Comparison of ENCODE assay signal across 18 cellular contexts in genomic region chr5:116959843-116960242, GRCh38.
A peak's percentile ranks its signal among the peaks of the same experiment; 100 is the strongest.
DNase-seq lines count a peak whose midpoint lies in the region; ATAC-seq lines count a peak whose summit lies in the region.
"Had no signal": no experiment of that assay in that cellular context is flagged by ENCODE, and none has a peak within 500 bp of the region (broad histone marks: within the 10 kb centered on the region; RNA-seq: fewer than 3 reads in every experiment).

No MANE protein-coding gene starts in this region.

- ATAC-seq in GM18867 (IDR thresholded peaks at IDR 0.05; ENCODE audit: unreplicated experiment) = peak; percentile 58
- ATAC-seq in HG02678 (IDR thresholded peaks at IDR 0.05; ENCODE audit: unreplicated experiment) = peak; percentile 73
- ATAC-seq in HG03442 (IDR thresholded peaks at IDR 0.05; ENCODE audit: unreplicated experiment) = peak; percentile 57
- no peak for ATAC-seq in Right ventricle myocardium superior (ENCODE audit: poor library complexity)
- ATAC-seq: K562 had no signal

- intact Hi-C loops in posterior vena cava (cut with DNase I) = no loop called here
- intact Hi-C loops in Right ventricle myocardium superior (cut with DNase I) = no loop called here

- DNase-seq in medulla oblongata (ENCODE audit: extremely low spot score) (peak; percentile 12), NCI-H2171 (lab: John Stamatoyannopoulos, UW) (no peak), posterior vena cava (ENCODE audit: low spot score) (no peak), Right ventricle myocardium superior (no peak), NCI-H510A (lab: John Stamatoyannopoulos, UW) (no peak)
- DNase-seq: CD8-positive, alpha-beta memory T cell; DMS79; GM23248; HCEC 1CT; NCI-H1105; NCI-H510A treated with DMSO at 0.1 percent for 48 hours; NCI-H774; SJCRH30; T1000 had no signal
